Comparison of ENCODE assay signal across 36 cellular contexts in the genomic region with DNA sequence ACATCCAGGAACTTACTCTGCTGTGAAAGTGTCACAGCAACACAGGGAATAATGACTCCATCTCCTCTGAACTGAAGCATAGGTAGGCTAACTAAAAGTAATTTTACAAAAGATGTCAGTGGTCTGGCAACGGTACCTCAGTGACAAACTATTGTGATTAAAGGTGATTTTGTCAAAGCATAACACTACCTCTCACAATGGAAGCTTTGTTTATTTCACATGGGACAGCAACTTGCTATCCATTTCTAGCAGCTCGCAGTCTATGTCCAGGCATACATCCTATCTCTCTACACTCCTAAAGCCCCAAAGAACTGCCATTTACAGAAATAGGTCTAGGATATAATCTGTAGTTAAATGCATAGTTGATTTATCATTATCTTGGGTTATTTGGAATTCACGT.
"Had no signal": no experiment of that assay in that cellular context is flagged by ENCODE, and none has a peak within 500 bp of the region (broad histone marks: within the 10 kb centered on the region; RNA-seq: fewer than 3 reads in every experiment).

No MANE protein-coding gene starts in this region.

- H3K4me1 Mint-ChIP-seq: activated B cell treated with CpG ODN at 0.5 μM for 24 hours; activated CD4-positive, alpha-beta memory T cell treated with anti-CD3 and anti-CD28 coated beads, Interleukin-2, amount 10 ng/mL, durations not matched to agents 7 days and 5 days; activated CD4-positive, alpha-beta T cell treated with anti-CD3 and anti-CD28 coated beads for 36 hours; activated CD4-positive, alpha-beta T cell treated with anti-CD3 and anti-CD28 coated beads, Interleukin-2, amount 10 ng/mL, durations not matched to agents 7 days and 5 days; activated CD8-positive, alpha-beta memory T cell treated with anti-CD3 and anti-CD28 coated beads, Interleukin-2, amount 10 ng/mL, durations not matched to agents 7 days and 5 days; activated naive CD8-positive, alpha-beta T cell treated with anti-CD3 and anti-CD28 coated beads for 36 hours; activated T-helper 17 cell treated with anti-CD3 and anti-CD28 coated beads, Interleukin-2, amount 50 U/mL, for 72 hours had no signal

- H3K27me3 Mint-ChIP-seq: activated CD4-positive, alpha-beta memory T cell treated with anti-CD3 and anti-CD28 coated beads, Interleukin-2, amount 10 ng/mL, durations not matched to agents 7 days and 5 days had no signal

- H3K27me3 ChIP-seq: adrenal gland, body of pancreas, brain microvascular endothelial cell, breast epithelium had no signal

- H3K27ac Mint-ChIP-seq: activated B cell treated with CpG ODN at 0.5 μM for 24 hours; activated CD4-positive, alpha-beta memory T cell treated with anti-CD3 and anti-CD28 coated beads, Interleukin-2, amount 10 ng/mL, durations not matched to agents 7 days and 5 days; activated CD4-positive, alpha-beta T cell treated with anti-CD3 and anti-CD28 coated beads for 36 hours; activated CD4-positive, alpha-beta T cell treated with anti-CD3 and anti-CD28 coated beads, Interleukin-2, amount 10 ng/mL, durations not matched to agents 7 days and 5 days; activated CD8-positive, alpha-beta memory T cell treated with anti-CD3 and anti-CD28 coated beads, Interleukin-2, amount 10 ng/mL, durations not matched to agents 7 days and 5 days; activated CD8-positive, alpha-beta T cell treated with anti-CD3 and anti-CD28 coated beads, Interleukin-2, amount 10 ng/mL, durations not matched to agents 7 days and 5 days; activated naive CD4-positive, alpha-beta T cell treated with anti-CD3 and anti-CD28 coated beads for 36 hours; activated naive CD4-positive, alpha-beta T cell treated with anti-CD3 and anti-CD28 coated beads, Interleukin-2, amount 50 U/mL, for 72 hours; activated naive CD8-positive, alpha-beta T cell treated with anti-CD3 and anti-CD28 coated beads for 36 hours; activated T-cell treated with anti-CD3 and anti-CD28 coated beads, Interleukin-2, amount 50 U/mL, for 24 hours; activated T-helper 1 cell treated with anti-CD3 and anti-CD28 coated beads, Interleukin-12 subunit alpha, Interleukin-12 subunit beta, Interleukin-2, Interleukin-4 antibody, amounts not matched to agents 30 ng/mL and 10 ng/mL and 1 ng/mL, durations not matched to agents 14 hours and 24 hours and 36 hours; activated T-helper 17 cell treated with anti-CD3 and anti-CD28 coated beads, Interleukin-2, amount 50 U/mL, for 72 hours; T-helper 1 cell treated with Interleukin-12 subunit alpha and Interleukin-12 subunit beta and Interleukin-4 antibody, amounts not matched to agents 30 μg/mL and 1 μg/mL, for 36 hours; T-helper 2 cell treated with Interferon-gamma antibody and Interleukin-4, amounts not matched to agents 5 μg/mL and 100 μg/mL, for 36 hours had no signal

- H3K9me3 Mint-ChIP-seq: activated CD4-positive, alpha-beta memory T cell treated with anti-CD3 and anti-CD28 coated beads, Interleukin-2, amount 10 ng/mL, durations not matched to agents 7 days and 5 days; activated CD4-positive, alpha-beta T cell treated with anti-CD3 and anti-CD28 coated beads, Interleukin-2, amount 10 ng/mL, durations not matched to agents 7 days and 5 days; activated naive CD4-positive, alpha-beta T cell treated with anti-CD3 and anti-CD28 coated beads for 36 hours; activated naive CD8-positive, alpha-beta T cell treated with anti-CD3 and anti-CD28 coated beads for 36 hours; activated T-cell treated with anti-CD3 and anti-CD28 coated beads, Interleukin-2, amount 50 U/mL, for 24 hours; activated T-helper 1 cell treated with anti-CD3 and anti-CD28 coated beads, Interleukin-12 subunit alpha, Interleukin-12 subunit beta, Interleukin-2, Interleukin-4 antibody, amounts not matched to agents 30 ng/mL and 10 ng/mL and 1 ng/mL, durations not matched to agents 14 hours and 24 hours and 36 hours; activated T-helper 17 cell treated with anti-CD3 and anti-CD28 coated beads, Interleukin-2, amount 50 U/mL, for 72 hours; T-helper 1 cell treated with Interleukin-12 subunit alpha and Interleukin-12 subunit beta and Interleukin-4 antibody, amounts not matched to agents 30 μg/mL and 1 μg/mL, for 36 hours; T-helper 2 cell treated with Interferon-gamma antibody and Interleukin-4, amounts not matched to agents 5 μg/mL and 100 μg/mL, for 36 hours had no signal

- H3K27ac ChIP-seq: adrenal gland, body of pancreas, brain microvascular endothelial cell, breast epithelium, VCaP had no signal

- H3K4me1 ChIP-seq: adrenal gland, body of pancreas, breast epithelium had no signal

- ATAC-seq: activated CD4-positive, alpha-beta T cell treated with anti-CD3 and anti-CD28 coated beads for 36 hours; activated CD8-positive, alpha-beta memory T cell treated with anti-CD3 and anti-CD28 coated beads, Interleukin-2, amount 10 ng/mL, durations not matched to agents 7 days and 5 days; activated CD8-positive, alpha-beta T cell treated with anti-CD3 and anti-CD28 coated beads, Interleukin-2, amount 10 ng/mL, durations not matched to agents 7 days and 5 days; activated naive CD4-positive, alpha-beta T cell treated with anti-CD3 and anti-CD28 coated beads, Interleukin-2, amount 50 U/mL, for 72 hours; activated T-helper 17 cell treated with anti-CD3 and anti-CD28 coated beads, Interleukin-2, amount 50 U/mL, for 72 hours; body of pancreas had no signal

- DNase-seq: activated B cell treated with CpG ODN at 0.5 μM for 24 hours; activated CD4-positive, alpha-beta memory T cell treated with anti-CD3 and anti-CD28 coated beads, Interleukin-2, amount 10 ng/mL, durations not matched to agents 7 days and 5 days; activated CD4-positive, alpha-beta T cell treated with anti-CD3 and anti-CD28 coated beads for 1 hour; activated CD4-positive, alpha-beta T cell treated with anti-CD3 and anti-CD28 coated beads for 36 hours; activated CD4-positive, alpha-beta T cell treated with anti-CD3 and anti-CD28 coated beads for 48 hours; activated CD4-positive, alpha-beta T cell treated with anti-CD3 and anti-CD28 coated beads, Interleukin-2, amount 10 ng/mL, durations not matched to agents 7 days and 5 days; activated CD4-positive, alpha-beta T cell treated with anti-CD3 and anti-CD28 coated beads, Interleukin-2, amount 50 U/mL, for 48 hours; activated CD8-positive, alpha-beta memory T cell treated with anti-CD3 and anti-CD28 coated beads for 24 hours; activated CD8-positive, alpha-beta memory T cell treated with anti-CD3 and anti-CD28 coated beads, Interleukin-2, amount 10 ng/mL, durations not matched to agents 7 days and 5 days; activated CD8-positive, alpha-beta memory T cell treated with anti-CD3 and anti-CD28 coated beads, Interleukin-2, amount 50 U/mL, for 48 hours; activated CD8-positive, alpha-beta T cell treated with anti-CD3 and anti-CD28 coated beads, Interleukin-2, amount 10 ng/mL, durations not matched to agents 7 days and 5 days; activated effector memory CD4-positive, alpha-beta T cell treated with anti-CD3 and anti-CD28 coated beads, Interleukin-2, amount 50 U/mL, for 16 hours; activated gamma-delta T cell treated with Interleukin-2 at 50 U/mL for 16 hours; activated naive CD4-positive, alpha-beta T cell; activated naive CD4-positive, alpha-beta T cell treated with anti-CD3 and anti-CD28 coated beads for 36 hours; activated naive CD4-positive, alpha-beta T cell treated with anti-CD3 and anti-CD28 coated beads, Interleukin-2, amount 50 U/mL, for 16 hours; activated naive CD8-positive, alpha-beta T cell treated with anti-CD3 and anti-CD28 coated beads for 36 hours; activated T-cell treated with anti-CD3 and anti-CD28 coated beads, Interleukin-2, amount 50 U/mL, for 24 hours; activated T-cell treated with anti-CD3 and anti-CD28 coated beads, Interleukin-2, amount 50 U/mL, for 48 hours; adrenal gland; amniotic stem cell; aorta; body of pancreas; brain microvascular endothelial cell; central memory CD4-positive, alpha-beta T cell; SW 1271; T-helper 1 cell; T-helper 2 cell; T-helper 9 cell had no signal

- H3K36me3 ChIP-seq: adrenal gland, brain microvascular endothelial cell, breast epithelium had no signal

- H3K4me3 ChIP-seq: adrenal gland, body of pancreas, breast epithelium had no signal

- H3K36me3 Mint-ChIP-seq: activated CD8-positive, alpha-beta memory T cell treated with anti-CD3 and anti-CD28 coated beads, Interleukin-2, amount 10 ng/mL, durations not matched to agents 7 days and 5 days; activated naive CD4-positive, alpha-beta T cell treated with anti-CD3 and anti-CD28 coated beads, Interleukin-2, amount 50 U/mL, for 72 hours; activated naive CD8-positive, alpha-beta T cell treated with anti-CD3 and anti-CD28 coated beads for 36 hours had no signal

- H3K4me3 Mint-ChIP-seq: activated B cell treated with CpG ODN at 0.5 μM for 24 hours; activated CD4-positive, alpha-beta memory T cell treated with anti-CD3 and anti-CD28 coated beads, Interleukin-2, amount 10 ng/mL, durations not matched to agents 7 days and 5 days; activated CD4-positive, alpha-beta T cell treated with anti-CD3 and anti-CD28 coated beads for 36 hours; activated CD4-positive, alpha-beta T cell treated with anti-CD3 and anti-CD28 coated beads, Interleukin-2, amount 10 ng/mL, durations not matched to agents 7 days and 5 days; activated CD8-positive, alpha-beta memory T cell treated with anti-CD3 and anti-CD28 coated beads, Interleukin-2, amount 10 ng/mL, durations not matched to agents 7 days and 5 days; activated CD8-positive, alpha-beta T cell treated with anti-CD3 and anti-CD28 coated beads, Interleukin-2, amount 10 ng/mL, durations not matched to agents 7 days and 5 days; activated naive CD4-positive, alpha-beta T cell treated with anti-CD3 and anti-CD28 coated beads for 36 hours; activated naive CD8-positive, alpha-beta T cell treated with anti-CD3 and anti-CD28 coated beads for 36 hours; activated T-cell treated with anti-CD3 and anti-CD28 coated beads, Interleukin-2, amount 50 U/mL, for 24 hours; activated T-helper 1 cell treated with anti-CD3 and anti-CD28 coated beads, Interleukin-12 subunit alpha, Interleukin-12 subunit beta, Interleukin-2, Interleukin-4 antibody, amounts not matched to agents 30 ng/mL and 10 ng/mL and 1 ng/mL, durations not matched to agents 14 hours and 24 hours and 36 hours; activated T-helper 17 cell treated with anti-CD3 and anti-CD28 coated beads, Interleukin-2, amount 50 U/mL, for 72 hours; T-helper 1 cell treated with Interleukin-12 subunit alpha and Interleukin-12 subunit beta and Interleukin-4 antibody, amounts not matched to agents 30 μg/mL and 1 μg/mL, for 36 hours; T-helper 2 cell treated with Interferon-gamma antibody and Interleukin-4, amounts not matched to agents 5 μg/mL and 100 μg/mL, for 36 hours had no signal

- H3K9me3 ChIP-seq: adrenal gland, body of pancreas, breast epithelium had no signal
